1 cellular context compared by ENCODE assay signal in the genomic region with DNA sequence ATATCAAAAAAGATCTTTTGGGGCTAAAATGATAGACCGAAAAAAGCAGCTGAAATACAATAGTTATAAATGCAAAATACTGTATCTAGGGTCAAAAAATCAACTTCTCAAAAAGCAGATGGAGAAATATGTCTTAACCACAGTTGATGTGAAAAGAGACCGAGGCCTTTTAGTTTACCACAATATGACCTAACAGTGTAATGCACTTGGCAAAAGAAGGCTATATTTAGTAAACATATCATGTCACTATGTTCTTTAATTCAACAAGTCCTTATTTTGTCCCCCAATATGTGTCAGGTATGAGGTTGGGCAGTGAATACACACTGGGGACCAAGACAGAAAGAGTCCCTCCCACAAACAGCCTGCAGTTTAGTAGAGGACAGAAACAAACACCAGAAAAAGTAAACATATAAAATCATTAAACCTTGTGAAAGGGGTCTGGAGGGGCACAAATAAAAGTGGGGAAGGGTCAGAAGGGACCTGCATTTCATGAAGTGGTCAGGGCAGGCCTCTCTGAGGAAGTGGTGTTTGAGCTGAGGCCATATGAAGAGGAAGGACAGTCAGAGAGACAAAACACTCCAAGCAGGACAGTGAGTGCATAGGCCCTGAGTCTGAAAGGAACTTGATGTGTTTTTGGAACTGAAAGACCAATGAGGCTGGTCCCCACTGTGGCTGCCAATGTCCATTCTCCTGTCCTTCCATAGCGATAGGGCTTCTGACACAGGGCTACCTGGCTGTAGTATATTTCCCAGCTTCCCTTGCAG.
TF ChIP-seq lines count a peak whose summit lies in the region.

No MANE protein-coding gene starts in this region.

TF ChIP-seq in H1, 55 proteins besides CTCF, POLR2A, EP300 and RAD21:
- no peak for TF ChIP-seq CBX8 (IDR thresholded peaks at IDR 0.05; ENCODE audit: borderline replicate concordance, low read depth, low read length)
- no peak for TF ChIP-seq SP4 (IDR thresholded peaks at IDR 0.05; ENCODE audit: low read length)
- no peak for TF ChIP-seq ASH2L (IDR thresholded peaks at IDR 0.05; ENCODE audit: low read length)
- TF ChIP-seq, protein P1, sequence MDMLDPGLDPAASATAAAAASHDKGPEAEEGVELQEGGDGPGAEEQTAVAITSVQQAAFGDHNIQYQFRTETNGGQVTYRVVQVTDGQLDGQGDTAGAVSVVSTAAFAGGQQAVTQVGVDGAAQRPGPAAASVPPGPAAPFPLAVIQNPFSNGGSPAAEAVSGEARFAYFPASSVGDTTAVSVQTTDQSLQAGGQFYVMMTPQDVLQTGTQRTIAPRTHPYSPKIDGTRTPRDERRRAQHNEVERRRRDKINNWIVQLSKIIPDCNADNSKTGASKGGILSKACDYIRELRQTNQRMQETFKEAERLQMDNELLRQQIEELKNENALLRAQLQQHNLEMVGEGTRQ (IDR thresholded peaks at IDR 0.05; ENCODE audit: low read length), result no peak
- TF ChIP-seq, protein P2, sequence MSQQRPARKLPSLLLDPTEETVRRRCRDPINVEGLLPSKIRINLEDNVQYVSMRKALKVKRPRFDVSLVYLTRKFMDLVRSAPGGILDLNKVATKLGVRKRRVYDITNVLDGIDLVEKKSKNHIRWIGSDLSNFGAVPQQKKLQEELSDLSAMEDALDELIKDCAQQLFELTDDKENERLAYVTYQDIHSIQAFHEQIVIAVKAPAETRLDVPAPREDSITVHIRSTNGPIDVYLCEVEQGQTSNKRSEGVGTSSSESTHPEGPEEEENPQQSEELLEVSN (IDR thresholded peaks at IDR 0.05), result no peak
- TF ChIP-seq EGR1 (IDR thresholded peaks at IDR 0.05; ENCODE audit: borderline replicate concordance, low read depth, low read length), result no peak
- no peak for TF ChIP-seq TCF12 (IDR thresholded peaks at IDR 0.05; ENCODE audit: low read depth, low read length)
- TF ChIP-seq TEAD4 (IDR thresholded peaks at IDR 0.05; ENCODE audit: low read depth, low read length), result no peak
- no peak for TF ChIP-seq SP1 (IDR thresholded peaks at IDR 0.05; ENCODE audit: low read depth, low read length)
TF ChIP-seq in H1: peak in this region for 0.
